ENCODE assay signal across 15 cellular contexts in genomic region chr7:104934665-104935064, GRCh38.
"Had no signal": no experiment of that assay in that cellular context is flagged by ENCODE, and none has a peak within 500 bp of the region (broad histone marks: within the 10 kb centered on the region; RNA-seq: fewer than 3 reads in every experiment).

No MANE protein-coding gene starts in this region.

- H3K4me3 Mint-ChIP-seq: activated CD4-positive, alpha-beta T cell treated with anti-CD3 and anti-CD28 coated beads for 36 hours; activated naive CD4-positive, alpha-beta T cell treated with anti-CD3 and anti-CD28 coated beads, Interleukin-2, amount 10 ng/mL, durations not matched to agents 7 days and 5 days; mesothelial cell of epicardium; naive thymus-derived CD4-positive, alpha-beta T cell had no signal

- H3K4me1 ChIP-seq: right lobe of liver, uterus had no signal

- H3K27me3 ChIP-seq: gastroesophageal sphincter, right lobe of liver, uterus had no signal

- H3K36me3 Mint-ChIP-seq: activated naive CD4-positive, alpha-beta T cell treated with anti-CD3 and anti-CD28 coated beads, Interleukin-2, amount 10 ng/mL, durations not matched to agents 7 days and 5 days; mesothelial cell of epicardium; naive thymus-derived CD4-positive, alpha-beta T cell had no signal

- H3K9me3 ChIP-seq: gastroesophageal sphincter, right lobe of liver, uterus had no signal

- DNase-seq: activated CD4-positive, alpha-beta T cell treated with anti-CD3 and anti-CD28 coated beads for 36 hours; activated CD8-positive, alpha-beta memory T cell treated with anti-CD3 and anti-CD28 coated beads for 24 hours; activated naive CD4-positive, alpha-beta T cell treated with anti-CD3 and anti-CD28 coated beads, Interleukin-2, amount 10 ng/mL, durations not matched to agents 7 days and 5 days; central memory CD4-positive, alpha-beta T cell; cortex of kidney; naive thymus-derived CD4-positive, alpha-beta T cell; nucleus accumbens; right lobe of liver; stimulated activated CD4-positive, alpha-beta T cell treated with anti-CD3 and anti-CD28 coated beads, Interleukin-12 subunit alpha, Interleukin-12 subunit beta, amount 100 ng/mL, for 4 hours; stimulated activated CD4-positive, alpha-beta T cell treated with anti-CD3 and anti-CD28 coated beads, Interleukin-4, amount 100 ng/mL, for 1 hour; stimulated activated CD8-positive, alpha-beta memory T cell treated with anti-CD3 and anti-CD28 coated beads, Interleukin-4, amount 100 ng/mL, for 48 hours; T-helper 9 cell; uterus had no signal

- H3K27me3 Mint-ChIP-seq: activated CD4-positive, alpha-beta T cell treated with anti-CD3 and anti-CD28 coated beads for 36 hours; activated naive CD4-positive, alpha-beta T cell treated with anti-CD3 and anti-CD28 coated beads, Interleukin-2, amount 10 ng/mL, durations not matched to agents 7 days and 5 days; naive thymus-derived CD4-positive, alpha-beta T cell had no signal

- H3K27ac Mint-ChIP-seq: activated CD4-positive, alpha-beta T cell treated with anti-CD3 and anti-CD28 coated beads for 36 hours; activated naive CD4-positive, alpha-beta T cell treated with anti-CD3 and anti-CD28 coated beads, Interleukin-2, amount 10 ng/mL, durations not matched to agents 7 days and 5 days; mesothelial cell of epicardium had no signal

- ATAC-seq: activated CD4-positive, alpha-beta T cell treated with anti-CD3 and anti-CD28 coated beads for 36 hours; gastroesophageal sphincter; naive thymus-derived CD4-positive, alpha-beta T cell; right lobe of liver had no signal

- H3K27ac ChIP-seq: gastroesophageal sphincter, right lobe of liver, uterus had no signal

- H3K9me3 Mint-ChIP-seq: activated naive CD4-positive, alpha-beta T cell treated with anti-CD3 and anti-CD28 coated beads, Interleukin-2, amount 10 ng/mL, durations not matched to agents 7 days and 5 days; mesothelial cell of epicardium had no signal
